Comparison of ENCODE assay signal across 1 cellular context in the genomic region with DNA sequence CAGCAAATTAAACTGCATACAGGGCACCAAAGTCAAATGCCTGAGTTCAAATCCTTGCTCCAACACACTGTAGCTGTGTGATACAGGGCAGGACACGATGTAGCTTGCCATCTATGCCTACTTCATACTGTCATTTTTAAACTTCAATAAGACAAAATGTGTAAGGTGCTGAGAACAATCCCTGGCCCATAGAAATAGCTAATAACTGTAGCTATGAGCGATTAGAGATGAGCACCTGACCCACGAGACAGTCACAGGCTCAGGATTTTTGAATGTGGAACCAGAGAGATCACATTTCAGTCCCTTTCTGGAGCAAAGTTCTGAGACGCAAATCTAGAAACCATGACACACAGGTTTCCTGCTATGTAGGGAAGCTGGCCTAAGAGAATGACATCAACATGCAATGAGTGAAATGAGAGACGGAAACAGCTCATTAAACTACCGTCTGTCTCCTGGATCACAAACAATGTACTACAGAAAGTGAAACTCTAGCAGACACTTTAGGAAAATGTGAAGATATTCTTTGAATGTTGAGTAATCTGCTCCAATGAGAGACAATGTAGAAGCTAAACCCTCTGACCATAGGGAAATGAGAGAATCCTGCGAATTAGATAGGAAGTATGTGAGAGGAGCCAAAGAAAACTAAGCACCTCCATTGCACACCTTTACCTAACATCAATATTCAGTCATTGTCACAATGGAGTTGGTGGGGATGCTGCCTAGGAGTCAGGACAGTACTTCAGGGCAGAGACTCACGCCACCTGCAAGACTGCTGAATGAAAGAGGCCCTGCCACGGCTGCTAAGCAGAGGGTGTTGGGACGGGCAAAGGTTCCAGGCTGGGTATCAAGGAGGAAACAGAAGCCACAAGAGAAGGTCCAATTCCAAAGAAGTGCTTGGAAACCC.
TF ChIP-seq lines count a peak whose summit lies in the region.

No MANE protein-coding gene starts in this region.

TF ChIP-seq in HEK293, 187 proteins besides CTCF, POLR2A, EP300 and RAD21 (continued from another document):
- TF ChIP-seq, protein P1, sequence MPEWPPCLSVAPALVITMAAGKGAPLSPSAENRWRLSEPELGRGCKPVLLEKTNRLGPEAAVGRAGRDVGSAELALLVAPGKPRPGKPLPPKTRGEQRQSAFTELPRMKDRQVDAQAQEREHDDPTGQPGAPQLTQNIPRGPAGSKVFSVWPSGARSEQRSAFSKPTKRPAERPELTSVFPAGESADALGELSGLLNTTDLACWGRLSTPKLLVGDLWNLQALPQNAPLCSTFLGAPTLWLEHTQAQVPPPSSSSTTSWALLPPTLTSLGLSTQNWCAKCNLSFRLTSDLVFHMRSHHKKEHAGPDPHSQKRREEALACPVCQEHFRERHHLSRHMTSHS (tag by site-specific recombination; IDR thresholded peaks at IDR 0.05), result no peak
- no peak for TF ChIP-seq GLIS1 (tag by site-specific recombination; IDR thresholded peaks at IDR 0.05)
- TF ChIP-seq ZNF785 (tag by site-specific recombination; IDR thresholded peaks at IDR 0.05), result no peak
- TF ChIP-seq ZNF501 (tag by site-specific recombination; IDR thresholded peaks at IDR 0.05), result peak; percentile 72; the same call in 1 of the 2 replicates
- TF ChIP-seq ZNF311 (tag by site-specific recombination; IDR thresholded peaks at IDR 0.05; ENCODE audit: borderline replicate concordance), result no peak
- no peak for TF ChIP-seq ZNF324 (tag by site-specific recombination; IDR thresholded peaks at IDR 0.05)
- no peak for TF ChIP-seq ZNF121 (tag by site-specific recombination; IDR thresholded peaks at IDR 0.05)
- TF ChIP-seq ZNF776 (tag by site-specific recombination; IDR thresholded peaks at IDR 0.05; ENCODE audit: borderline replicate concordance), result no peak
- TF ChIP-seq ZSCAN23 (tag by site-specific recombination; IDR thresholded peaks at IDR 0.05), result no peak
- no peak for TF ChIP-seq ZNF169 (tag by site-specific recombination; IDR thresholded peaks at IDR 0.05)
- no peak for TF ChIP-seq BCL11B (tag by site-specific recombination; IDR thresholded peaks at IDR 0.05; ENCODE audit: low read depth)
- TF ChIP-seq ZNF645 (tag by site-specific recombination; IDR thresholded peaks at IDR 0.05), result no peak
- no peak for TF ChIP-seq ZNF174 (tag by site-specific recombination; IDR thresholded peaks at IDR 0.05)
- TF ChIP-seq ZNF10 (tag by site-specific recombination; IDR thresholded peaks at IDR 0.05), result no peak
- no peak for TF ChIP-seq ZNF621 (tag by site-specific recombination; IDR thresholded peaks at IDR 0.05)
- TF ChIP-seq, protein P2, sequence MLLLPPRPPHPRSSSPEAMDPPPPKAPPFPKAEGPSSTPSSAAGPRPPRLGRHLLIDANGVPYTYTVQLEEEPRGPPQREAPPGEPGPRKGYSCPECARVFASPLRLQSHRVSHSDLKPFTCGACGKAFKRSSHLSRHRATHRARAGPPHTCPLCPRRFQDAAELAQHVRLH (tag by site-specific recombination; IDR thresholded peaks at IDR 0.05), result peak; percentile 89
- TF ChIP-seq ZNF544 (tag by site-specific recombination; IDR thresholded peaks at IDR 0.05), result no peak
- TF ChIP-seq SCRT2 (tag by site-specific recombination; IDR thresholded peaks at IDR 0.05), result 0 out of 2 replicates have a peak, but pooled peaks have one; percentile 39
- TF ChIP-seq ZNF423 (tag by site-specific recombination; IDR thresholded peaks at IDR 0.05), result no peak
